In the genomic region with DNA sequence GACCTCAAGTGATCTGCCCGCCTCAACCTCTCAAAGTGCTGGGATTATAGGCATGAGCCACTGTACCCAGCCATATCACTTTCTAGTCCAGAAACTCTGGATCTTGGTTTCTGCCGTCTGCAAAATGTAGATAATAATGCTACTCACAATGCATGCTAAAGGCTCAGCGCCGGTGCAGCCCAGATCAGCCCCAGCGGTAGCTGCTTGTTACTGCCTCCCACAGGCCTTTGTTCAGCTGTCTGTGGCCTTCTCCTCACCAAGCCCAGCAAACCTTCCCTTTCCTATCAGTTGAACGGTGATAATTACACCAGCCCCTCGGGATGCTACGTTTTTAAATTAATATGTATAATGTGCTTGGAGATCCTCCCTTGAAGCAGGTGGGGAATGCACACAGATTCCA, we compare ENCODE assay signal across 19 cellular contexts. TPM values are rescaled to one million over a fixed set of nuclear protein-coding genes. Genes with fewer than 3 reads are reported as not detected.
"Had no signal": no experiment of that assay in that cellular context is flagged by ENCODE, and none has a peak within 500 bp of the region (broad histone marks: within the 10 kb centered on the region; RNA-seq: fewer than 3 reads in every experiment).

No MANE protein-coding gene starts in this region.

- H3K4me3 Mint-ChIP-seq: activated B cell treated with CpG ODN at 0.5 μM for 24 hours; activated CD4-positive, alpha-beta memory T cell treated with anti-CD3 and anti-CD28 coated beads, Interleukin-2, amount 10 ng/mL, durations not matched to agents 7 days and 5 days; activated CD8-positive, alpha-beta memory T cell treated with anti-CD3 and anti-CD28 coated beads, Interleukin-2, amount 10 ng/mL, durations not matched to agents 7 days and 5 days; activated naive CD8-positive, alpha-beta T cell; nephron; stimulated activated effector memory CD8-positive, alpha-beta T cell treated with anti-CD3 and anti-CD28 coated beads, Interleukin-12 subunit alpha, Interleukin-12 subunit beta, amount 100 ng/mL, for 72 hours; T-helper 2 cell treated with Interferon-gamma antibody and Interleukin-4, amounts not matched to agents 5 μg/mL and 100 μg/mL, for 36 hours had no signal

- H3K4me1 ChIP-seq: prostate gland had no signal

- H3K9me3 ChIP-seq: prostate gland, stomach had no signal

- H3K4me3 ChIP-seq: lung, prostate gland, stomach had no signal

- ATAC-seq: activated CD8-positive, alpha-beta memory T cell treated with anti-CD3 and anti-CD28 coated beads, Interleukin-2, amount 10 ng/mL, durations not matched to agents 7 days and 5 days; left colon; right cardiac atrium; stimulated activated effector memory CD8-positive, alpha-beta T cell treated with anti-CD3 and anti-CD28 coated beads, Interleukin-12 subunit alpha, Interleukin-12 subunit beta, amount 100 ng/mL, for 72 hours had no signal

- H3K36me3 Mint-ChIP-seq: activated CD8-positive, alpha-beta memory T cell treated with anti-CD3 and anti-CD28 coated beads, Interleukin-2, amount 10 ng/mL, durations not matched to agents 7 days and 5 days; activated naive CD8-positive, alpha-beta T cell; stimulated activated effector memory CD8-positive, alpha-beta T cell treated with anti-CD3 and anti-CD28 coated beads, Interleukin-12 subunit alpha, Interleukin-12 subunit beta, amount 100 ng/mL, for 72 hours had no signal

- DNase-seq: activated B cell treated with CpG ODN at 0.5 μM for 24 hours; activated CD4-positive, alpha-beta memory T cell treated with anti-CD3 and anti-CD28 coated beads, Interleukin-2, amount 10 ng/mL, durations not matched to agents 7 days and 5 days; activated CD4-positive, alpha-beta T cell treated with anti-CD3 and anti-CD28 coated beads for 4 hours; activated CD8-positive, alpha-beta memory T cell treated with anti-CD3 and anti-CD28 coated beads, Interleukin-2, amount 10 ng/mL, durations not matched to agents 7 days and 5 days; amniotic stem cell; dermis blood vessel endothelial cell; effector memory CD4-positive, alpha-beta T cell; left colon; midbrain; right cardiac atrium; stimulated activated CD4-positive, alpha-beta T cell treated with anti-CD3 and anti-CD28 coated beads, Interleukin-4, amount 100 ng/mL, for 24 hours; stomach had no signal

- H3K36me3 ChIP-seq: prostate gland, stomach had no signal

- H3K27ac Mint-ChIP-seq: activated B cell treated with CpG ODN at 0.5 μM for 24 hours; activated CD4-positive, alpha-beta memory T cell treated with anti-CD3 and anti-CD28 coated beads, Interleukin-2, amount 10 ng/mL, durations not matched to agents 7 days and 5 days; activated CD8-positive, alpha-beta memory T cell treated with anti-CD3 and anti-CD28 coated beads, Interleukin-2, amount 10 ng/mL, durations not matched to agents 7 days and 5 days; activated naive CD8-positive, alpha-beta T cell; nephron; stimulated activated effector memory CD8-positive, alpha-beta T cell treated with anti-CD3 and anti-CD28 coated beads, Interleukin-12 subunit alpha, Interleukin-12 subunit beta, amount 100 ng/mL, for 72 hours; T-helper 2 cell treated with Interferon-gamma antibody and Interleukin-4, amounts not matched to agents 5 μg/mL and 100 μg/mL, for 36 hours had no signal

- H3K9me3 Mint-ChIP-seq: activated B cell treated with CpG ODN at 0.5 μM for 24 hours; activated CD4-positive, alpha-beta memory T cell treated with anti-CD3 and anti-CD28 coated beads, Interleukin-2, amount 10 ng/mL, durations not matched to agents 7 days and 5 days; nephron; stimulated activated effector memory CD8-positive, alpha-beta T cell treated with anti-CD3 and anti-CD28 coated beads, Interleukin-12 subunit alpha, Interleukin-12 subunit beta, amount 100 ng/mL, for 72 hours; T-helper 2 cell treated with Interferon-gamma antibody and Interleukin-4, amounts not matched to agents 5 μg/mL and 100 μg/mL, for 36 hours had no signal

- H3K4me1 Mint-ChIP-seq: activated B cell treated with CpG ODN at 0.5 μM for 24 hours; activated CD4-positive, alpha-beta memory T cell treated with anti-CD3 and anti-CD28 coated beads, Interleukin-2, amount 10 ng/mL, durations not matched to agents 7 days and 5 days; activated CD8-positive, alpha-beta memory T cell treated with anti-CD3 and anti-CD28 coated beads, Interleukin-2, amount 10 ng/mL, durations not matched to agents 7 days and 5 days; nephron; stimulated activated effector memory CD8-positive, alpha-beta T cell treated with anti-CD3 and anti-CD28 coated beads, Interleukin-12 subunit alpha, Interleukin-12 subunit beta, amount 100 ng/mL, for 72 hours had no signal

- H3K27ac ChIP-seq: prostate gland, stomach had no signal

RNA-seq across cellular contexts. Expression of a gene that starts 26.2 kb away (rescaled TPM):
- total RNA-seq: activated B cell treated with CpG ODN at 0.5 μM for 24 hours; activated CD4-positive, alpha-beta memory T cell treated with anti-CD3 and anti-CD28 coated beads, Interleukin-2, amount 10 ng/mL, durations not matched to agents 7 days and 5 days; activated CD8-positive, alpha-beta memory T cell treated with anti-CD3 and anti-CD28 coated beads, Interleukin-2, amount 10 ng/mL, durations not matched to agents 7 days and 5 days; temporal lobe had no signal
